In genomic region chr2:41963661-41964525, GRCh38 we compare ENCODE assay signal across 9 cellular contexts.
DNase-seq lines count a peak whose midpoint lies in the region; ATAC-seq and TF ChIP-seq lines count a peak whose summit lies in the region.
"Had no signal": no experiment of that assay in that cellular context is flagged by ENCODE, and none has a peak within 500 bp of the region (broad histone marks: within the 10 kb centered on the region; RNA-seq: fewer than 3 reads in every experiment).

No MANE protein-coding gene starts in this region.

- intact Hi-C loops in testis (cut with DNase I; ENCODE audit: low total_unique reads), result no loop called here

- peaks cover 55% of the 10 kb centered on the region for H3K4me1 ChIP-seq in testis

- ATAC-seq in GM21515 (IDR thresholded peaks at IDR 0.05; ENCODE audit: unreplicated experiment) (no peak), HG02763 (IDR thresholded peaks at IDR 0.05; ENCODE audit: unreplicated experiment) (no peak)

- H3K4me3 ChIP-seq in testis, result no peak overlapping the region

- H3K27ac ChIP-seq in layer of hippocampus (ENCODE audit: low read depth, low read length) (peak overlapping the region; percentile 49), testis (peak overlapping the region; percentile 79 to 81)
- H3K27ac ChIP-seq: WERI-Rb-1 had no signal

- H3K9me3 ChIP-seq in testis, result no peaks in the 10 kb centered on the region

- 28 to 35% methylated on average over 10 of the region's 10 CpGs for WGBS in testis, 2 donors

- TF ChIP-seq POLR2A in testis (IDR thresholded peaks at IDR 0.05), result no peak

- TF ChIP-seq CTCF in testis (IDR thresholded peaks at IDR 0.05), result no peak

- H3K27me3 ChIP-seq in layer of hippocampus (ENCODE audit: control insufficient read depth, insufficient read depth, low read length), result no peaks in the 10 kb centered on the region
- H3K27me3 ChIP-seq in testis, result no peaks in the 10 kb centered on the region

- H3K36me3 ChIP-seq in testis (ENCODE audit: low read depth, missing control alignments), result no peaks in the 10 kb centered on the region
- H3K36me3 ChIP-seq: WERI-Rb-1 had no signal

- peak; percentile 44 for DNase-seq in LoVo (ENCODE audit: low spot score)
- peak; percentile 77 for DNase-seq in amniotic epithelial cell (ENCODE audit: low read depth)
- peak; percentile 85 for DNase-seq in testis
- no peak for DNase-seq in mesenteric fat pad (ENCODE audit: low spot score)
- no peak for DNase-seq in NCI-H2171 (lab: John Stamatoyannopoulos, UW)
- DNase-seq: WERI-Rb-1 had no signal

Comparison
In these comparisons a context has a peak if more than half of its experiments do, and no peak if none do; other contexts are left out.
1. DNase-seq: peak in LoVo (single experiment), amniotic epithelial cell (single experiment) and testis (single experiment); none in mesenteric fat pad (single experiment) and NCI-H2171 (single experiment).